ENCODE assay signal across 8 cellular contexts in genomic region chr4:55396305-55397023, GRCh38. TPM values are rescaled to one million over a fixed set of nuclear protein-coding genes. Genes with fewer than 3 reads are reported as not detected.
A peak's percentile ranks its signal among the peaks of the same experiment; 100 is the strongest.
DNase-seq lines count a peak whose midpoint lies in the region; ATAC-seq and TF ChIP-seq lines count a peak whose summit lies in the region.

No MANE protein-coding gene starts in this region.

- H3K79me2 ChIP-seq in fibroblast of lung (ENCODE audit: control insufficient read depth, insufficient read depth, low read length): peaks cover 54% of the 10 kb centered on the region

- intact Hi-C loops in natural killer cell (cut with micrococcal nuclease): no loop called here

- WGBS in upper lobe of left lung, 2 donors: 0 to 1% methylated on average over 15 to 39 of the region's 39 CpGs

- H3K4me3 Mint-ChIP-seq in activated T-cell treated with anti-CD3 and anti-CD28 coated beads, Interleukin-2, amount 50 U/mL, for 72 hours: peak overlapping the region; percentile 90 to 97
- peak overlapping the region; percentile 97 for H3K4me3 Mint-ChIP-seq in natural killer cell

- TF ChIP-seq POLR2A in upper lobe of left lung (IDR thresholded peaks at IDR 0.05): peak in 1 of 4 donors; percentile 7

- no peaks in the 10 kb centered on the region for H3K27me3 Mint-ChIP-seq in activated T-cell treated with anti-CD3 and anti-CD28 coated beads, Interleukin-2, amount 50 U/mL, for 72 hours (ENCODE audit: low read depth)
- no peaks in the 10 kb centered on the region for H3K27me3 Mint-ChIP-seq in natural killer cell (ENCODE audit: low read depth in 2 of 2)

- H3K27me3 ChIP-seq in fibroblast of lung (ENCODE audit: control insufficient read depth, insufficient read depth, low read length): no peaks in the 10 kb centered on the region
- H3K27me3 ChIP-seq in upper lobe of left lung: no peaks in the 10 kb centered on the region

- H3K36me3 ChIP-seq in fibroblast of lung (ENCODE audit: control insufficient read depth, insufficient read depth, low read length): peaks cover 6% of the 10 kb centered on the region
- H3K36me3 ChIP-seq in upper lobe of left lung: peaks cover 0 to 10% (median 2%) of the 10 kb centered on the region in 4 donors

- no peak overlapping the region for H2AFZ ChIP-seq in fibroblast of lung (ENCODE audit: low read length)

- no peaks in the 10 kb centered on the region for H3K9me3 Mint-ChIP-seq in activated T-cell treated with anti-CD3 and anti-CD28 coated beads, Interleukin-2, amount 50 U/mL, for 72 hours
- no peaks in the 10 kb centered on the region for H3K9me3 Mint-ChIP-seq in natural killer cell

- peaks cover 8% of the 10 kb centered on the region for H3K4me1 ChIP-seq in fibroblast of lung (ENCODE audit: control insufficient read depth, extremely low read depth, insufficient read depth, low read length)
- peaks cover 10 to 43% (median 28%) of the 10 kb centered on the region in 4 donors for H3K4me1 ChIP-seq in upper lobe of left lung

- peak overlapping the region; percentile 97 for H3K27ac Mint-ChIP-seq in activated T-cell treated with anti-CD3 and anti-CD28 coated beads, Interleukin-2, amount 50 U/mL, for 72 hours
- H3K27ac Mint-ChIP-seq in natural killer cell: peak overlapping the region; percentile 95 to 97

- no peak for TF ChIP-seq CTCF in fibroblast of lung (conservative IDR thresholded peaks at IDR 0.05 in 1 of 2, IDR thresholded peaks at IDR 0.05 in 1 of 2; ENCODE audit: low read depth in 1 of 2, low read length in 2 of 2)
- no peak for TF ChIP-seq CTCF in natural killer cell (IDR thresholded peaks at IDR 0.05)
- no peak for TF ChIP-seq CTCF in upper lobe of left lung (IDR thresholded peaks at IDR 0.05)

- peak overlapping the region; percentile 98 for H3K9ac ChIP-seq in fibroblast of lung (ENCODE audit: insufficient read depth, low read length)

- no peak for TF ChIP-seq EP300 in upper lobe of left lung (IDR thresholded peaks at IDR 0.05)

- peaks cover 12 to 20% of the 10 kb centered on the region in 2 donors for H3K36me3 Mint-ChIP-seq in activated T-cell treated with anti-CD3 and anti-CD28 coated beads, Interleukin-2, amount 50 U/mL, for 72 hours (ENCODE audit: insufficient read depth in 2 of 2)
- no peaks in the 10 kb centered on the region for H3K36me3 Mint-ChIP-seq in natural killer cell

- H3K4me1 Mint-ChIP-seq in activated T-cell treated with anti-CD3 and anti-CD28 coated beads, Interleukin-2, amount 50 U/mL, for 72 hours (ENCODE audit: low read depth): peaks cover 38% of the 10 kb centered on the region
- peaks cover 39 to 46% of the 10 kb centered on the region in 2 donors for H3K4me1 Mint-ChIP-seq in natural killer cell

- DNase-seq in SHP77 (lab: John Stamatoyannopoulos, UW) (peak; percentile 51 to 56), SHP77 treated with DMSO at 0.1 percent for 48 hours (lab: John Stamatoyannopoulos, UW) (no peak), NCI-H526 (lab: John Stamatoyannopoulos, UW) (peak; percentile 7 to 67), fibroblast of lung (ENCODE audit: low read depth in 2 of 2) (peak; percentile 43 to 79), natural killer cell (peak; percentile 35), upper lobe of left lung (peak; percentile 45 to 91)
- DNase-seq in activated T-cell treated with anti-CD3 and anti-CD28 coated beads, Interleukin-2, amount 50 U/mL, for 72 hours: peak; percentile 35 to 46

- H3K4me3 ChIP-seq in fibroblast of lung (replicated peaks in 1 of 4; ENCODE audit: control extremely low read depth in 1 of 4, insufficient read depth in 1 of 4, low read depth in 3 of 4, low read length in 4 of 4) (peak overlapping the region; percentile 60 to 98 (median 90)), upper lobe of left lung (peak overlapping the region; percentile 80 to 98 (median 87))

- ATAC-seq in HG02798 (IDR thresholded peaks at IDR 0.05; ENCODE audit: poor library complexity, unreplicated experiment) (peak; percentile 27), natural killer cell (peak; percentile 12 to 30 (median 25)), upper lobe of left lung (ENCODE audit: low FRiP score in 2 of 2) (peak; percentile 47 to 64)
- peak; percentile 22 to 26 for ATAC-seq in activated T-cell treated with anti-CD3 and anti-CD28 coated beads, Interleukin-2, amount 50 U/mL, for 72 hours (replicated peaks in 1 of 2)

- peak overlapping the region; percentile 77 for H3K4me2 ChIP-seq in fibroblast of lung (ENCODE audit: extremely low read depth, insufficient read depth, low read length)

- H3K27ac ChIP-seq in fibroblast of lung (ENCODE audit: insufficient read depth, low read length): peak overlapping the region; percentile 96
- H3K27ac ChIP-seq in upper lobe of left lung: peak overlapping the region; percentile 95 to 100 (median 98)

- H4K20me1 ChIP-seq in fibroblast of lung (ENCODE audit: control insufficient read depth, extremely low read depth, insufficient read depth, low read length): peaks cover 2% of the 10 kb centered on the region

- H3K9me3 ChIP-seq in fibroblast of lung (ENCODE audit: control insufficient read depth, insufficient read depth, low read depth, low read length) (no peaks in the 10 kb centered on the region), upper lobe of left lung (no peaks in the 10 kb centered on the region)

RNA-seq across cellular contexts. Expression of gene TMEM165, which starts 0.7 kb away (rescaled TPM):
- 10 to 100 TPM; 65.8 to 65.9 TPM for total RNA-seq in activated T-cell treated with anti-CD3 and anti-CD28 coated beads, Interleukin-2, amount 50 U/mL, for 72 hours
- total RNA-seq in fibroblast of lung (98.9 and 108 TPM in 2 replicates), natural killer cell (100 to 1,000 TPM in 2 of 3 donors, 10 to 100 TPM in 1; 86.9 to 113 (median 102) TPM), upper lobe of left lung (100 to 1,000 TPM; 118 to 312 (median 231) TPM)
- polyA plus RNA-seq in fibroblast of lung: 103 and 183 TPM in 2 replicates
- 71.1 and 102 TPM in 2 replicates for polyA plus RNA-seq in fibroblast of lung (2012)
- 137 and 166 TPM in 2 replicates for polyA minus RNA-seq in fibroblast of lung (ENCODE audit: low replicate concordance)

RNA-seq across cellular contexts. Expression of gene SRD5A3, which starts 50.4 kb away (rescaled TPM):
- total RNA-seq in activated T-cell treated with anti-CD3 and anti-CD28 coated beads, Interleukin-2, amount 50 U/mL, for 72 hours: 10 to 100 TPM; 30.0 to 40.3 TPM
- total RNA-seq in fibroblast of lung: 4.6 and 5.0 TPM in 2 replicates
- 12.3 and 14.3 TPM in 2 replicates for polyA plus RNA-seq in fibroblast of lung
- polyA plus RNA-seq in fibroblast of lung (2012): 12.6 and 15.7 TPM in 2 replicates
- polyA minus RNA-seq in fibroblast of lung (ENCODE audit: low replicate concordance): 22.0 and 22.2 TPM in 2 replicates
- 1 to 10 TPM; 3.5 to 5.6 (median 4.5) TPM for total RNA-seq in natural killer cell
- 10 to 100 TPM in 4 of 6 donors, 1 to 10 TPM in 2; 7.2 to 21.4 (median 13.0) TPM for total RNA-seq in upper lobe of left lung
